ENCODE assay signal across 29 cellular contexts in genomic region chr4:39126256-39127095, GRCh38.
"Had no signal": no experiment of that assay in that cellular context is flagged by ENCODE, and none has a peak within 500 bp of the region (broad histone marks: within the 10 kb centered on the region; RNA-seq: fewer than 3 reads in every experiment).

No MANE protein-coding gene starts in this region.

- H3K4me1 Mint-ChIP-seq: immature natural killer cell, mesothelial cell of epicardium, natural killer cell had no signal

- H3K4me3 Mint-ChIP-seq: immature natural killer cell; mesothelial cell of epicardium; natural killer cell; stimulated activated naive B cell treated with anti-CD40 and anti-IgM and Interleukin-4, amounts not matched to agents 10 μg/mL and 1 μg/mL and 100 μg/mL, for 72 hours had no signal

- H3K4me1 ChIP-seq: left lung, lower lobe of right lung, right atrium auricular region, right lobe of liver, stomach, testis, thyroid gland, transverse colon, upper lobe of right lung, uterus had no signal

- H3K4me2 ChIP-seq: smooth muscle cell had no signal

- H3K27ac ChIP-seq: left lung, lower lobe of right lung, ovary, right atrium auricular region, right lobe of liver, stomach, testis, thyroid gland, transverse colon, upper lobe of right lung, uterus had no signal

- ATAC-seq: left colon; left lung; lower lobe of right lung; natural killer cell; right lobe of liver; stimulated activated naive CD8-positive, alpha-beta T cell treated with anti-CD3 and anti-CD28 coated beads, Interleukin-15, Interleukin-2, amounts not matched to agents 100 U/mL and 50 U/mL, for 24 hours; upper lobe of right lung had no signal

- H3K9me3 ChIP-seq: left lung, lower lobe of right lung, ovary, right atrium auricular region, right lobe of liver, stomach, testis, thyroid gland, transverse colon, upper lobe of right lung, uterus had no signal

- H3K36me3 ChIP-seq: left lung, lower lobe of right lung, ovary, right atrium auricular region, right lobe of liver, thyroid gland, transverse colon, upper lobe of right lung, uterus had no signal

- H3K27me3 Mint-ChIP-seq: naive B cell; progenitor cell of endocrine pancreas; stimulated activated naive B cell treated with anti-CD40 and anti-IgM and Interleukin-4, amounts not matched to agents 10 μg/mL and 1 μg/mL and 100 μg/mL, for 72 hours had no signal

- FAIRE-seq: islet of Langerhans, kidney had no signal

- H3K27me3 ChIP-seq: left lung, ovary, right atrium auricular region, right lobe of liver, stomach, testis, thyroid gland, transverse colon, upper lobe of right lung, uterus had no signal

- H3K9me3 Mint-ChIP-seq: immature natural killer cell, natural killer cell had no signal

- H3K4me3 ChIP-seq: left lung, lower lobe of right lung, ovary, right atrium auricular region, right lobe of liver, smooth muscle cell, stomach, testis, thyroid gland, transverse colon, upper lobe of right lung, uterus had no signal

- H3K27ac Mint-ChIP-seq: immature natural killer cell; mesothelial cell of epicardium; natural killer cell; progenitor cell of endocrine pancreas; stimulated activated naive B cell treated with anti-CD40 and anti-IgM and Interleukin-4, amounts not matched to agents 10 μg/mL and 1 μg/mL and 100 μg/mL, for 72 hours had no signal

- DNase-seq: hypothalamus; immature natural killer cell; kidney; left colon; left lung; lower lobe of right lung; mammary epithelial cell; mesendoderm; naive B cell; natural killer cell; ovary; right lobe of liver; stimulated activated CD4-positive, alpha-beta T cell treated with anti-CD3 and anti-CD28 coated beads, Interleukin-1b, Interleukin-23, amount 100 ng/mL, for 48 hours; stimulated activated CD4-positive, alpha-beta T cell treated with anti-CD3 and anti-CD28 coated beads, Interleukin-2, amount 100 ng/mL, for 48 hours; stimulated activated CD4-positive, alpha-beta T cell treated with anti-CD3 and anti-CD28 coated beads, Interleukin-4, amount 100 ng/mL, for 4 hours; stimulated activated CD8-positive, alpha-beta memory T cell treated with anti-CD3 and anti-CD28 coated beads, Interleukin-4, amount 100 ng/mL, for 48 hours; stimulated activated naive B cell treated with anti-CD40 and anti-IgM and Interleukin-4, amounts not matched to agents 10 μg/mL and 1 μg/mL and 100 μg/mL, for 72 hours; stimulated activated naive CD8-positive, alpha-beta T cell treated with anti-CD3 and anti-CD28 coated beads, Interleukin-15, Interleukin-2, amounts not matched to agents 100 U/mL and 50 U/mL, for 24 hours; stomach; testis; thyroid gland; transverse colon; upper lobe of right lung; uterus had no signal
